In the genomic region with DNA sequence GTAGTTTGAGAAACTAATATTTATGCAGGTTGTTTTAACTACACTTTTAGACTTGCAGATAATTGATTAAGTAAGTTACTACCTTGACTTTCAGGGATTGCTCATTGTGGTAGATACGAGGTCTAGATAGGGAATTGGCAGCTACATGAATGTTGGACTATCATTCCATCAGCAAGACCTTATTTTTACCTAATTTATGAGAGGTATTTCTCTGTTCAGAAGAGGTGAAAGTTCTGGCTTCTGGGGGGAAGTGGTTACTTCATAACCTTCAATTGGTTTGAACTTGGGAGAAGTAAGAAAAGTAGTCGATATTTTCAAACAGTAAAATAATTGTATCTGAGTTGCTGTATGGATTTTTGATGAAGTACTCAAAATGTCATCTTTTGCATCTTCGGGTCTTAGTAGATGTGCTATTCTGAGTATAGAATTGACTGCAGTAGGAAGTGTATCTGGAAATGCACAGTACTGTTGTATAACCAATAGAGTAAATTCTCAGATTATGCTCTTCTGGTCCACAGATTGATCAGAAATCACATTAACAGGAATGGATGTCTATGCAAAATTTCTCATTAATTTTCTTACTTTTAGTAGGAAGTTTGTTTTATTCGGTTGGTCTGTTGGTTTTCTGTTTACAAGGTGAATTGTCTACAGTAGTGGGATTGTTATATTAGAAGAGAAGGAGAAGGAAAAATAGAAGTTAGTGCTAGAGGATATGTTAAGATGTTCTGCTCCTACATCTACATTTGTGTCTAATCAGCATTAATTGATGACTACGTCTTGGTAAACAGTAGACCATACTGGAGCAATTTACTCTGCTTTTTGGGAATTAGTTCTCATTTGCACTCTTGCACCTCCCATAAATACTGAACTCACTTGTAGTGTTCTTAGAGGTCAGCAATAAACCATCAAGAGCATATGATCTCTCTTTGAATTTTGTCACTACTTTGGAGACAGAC, we compare ENCODE assay signal across 3 cellular contexts.
TF ChIP-seq lines count a peak whose summit lies in the region.

No MANE protein-coding gene starts in this region.

TF ChIP-seq in SK-N-SH, 30 proteins besides CTCF, POLR2A, EP300 and RAD21 (continues in another document):
- no peak for TF ChIP-seq SMC3 (IDR thresholded peaks at IDR 0.05; ENCODE audit: low read depth, low read length)
- TF ChIP-seq ZBTB33 (IDR thresholded peaks at IDR 0.05; ENCODE audit: borderline replicate concordance, low read depth), result no peak
- no peak for TF ChIP-seq SIN3A (IDR thresholded peaks at IDR 0.05; ENCODE audit: borderline replicate concordance, low read depth, low read length)
- no peak for TF ChIP-seq GABPA (IDR thresholded peaks at IDR 0.05; ENCODE audit: low read depth)
- TF ChIP-seq, protein P1, sequence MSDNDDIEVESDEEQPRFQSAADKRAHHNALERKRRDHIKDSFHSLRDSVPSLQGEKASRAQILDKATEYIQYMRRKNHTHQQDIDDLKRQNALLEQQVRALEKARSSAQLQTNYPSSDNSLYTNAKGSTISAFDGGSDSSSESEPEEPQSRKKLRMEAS (IDR thresholded peaks at IDR 0.05; ENCODE audit: low read depth), result no peak
- TF ChIP-seq, protein P2, sequence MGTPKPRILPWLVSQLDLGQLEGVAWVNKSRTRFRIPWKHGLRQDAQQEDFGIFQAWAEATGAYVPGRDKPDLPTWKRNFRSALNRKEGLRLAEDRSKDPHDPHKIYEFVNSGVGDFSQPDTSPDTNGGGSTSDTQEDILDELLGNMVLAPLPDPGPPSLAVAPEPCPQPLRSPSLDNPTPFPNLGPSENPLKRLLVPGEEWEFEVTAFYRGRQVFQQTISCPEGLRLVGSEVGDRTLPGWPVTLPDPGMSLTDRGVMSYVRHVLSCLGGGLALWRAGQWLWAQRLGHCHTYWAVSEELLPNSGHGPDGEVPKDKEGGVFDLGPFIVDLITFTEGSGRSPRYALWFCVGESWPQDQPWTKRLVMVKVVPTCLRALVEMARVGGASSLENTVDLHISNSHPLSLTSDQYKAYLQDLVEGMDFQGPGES (IDR thresholded peaks at IDR 0.05; ENCODE audit: low read depth, low read length), result no peak
- no peak for TF ChIP-seq JUND (IDR thresholded peaks at IDR 0.05)
- TF ChIP-seq RFX5 (IDR thresholded peaks at IDR 0.05; ENCODE audit: low read length), result no peak
- no peak for TF ChIP-seq MXI1 (IDR thresholded peaks at IDR 0.05; ENCODE audit: low read depth, low read length)
- no peak for TF ChIP-seq CHD2 (IDR thresholded peaks at IDR 0.05; ENCODE audit: low read length, partially characterized antibody)
- no peak for TF ChIP-seq TCF12 (IDR thresholded peaks at IDR 0.05)
- TF ChIP-seq EZH2phosphoT487 (IDR thresholded peaks at IDR 0.05; ENCODE audit: borderline replicate concordance, low read depth), result no peak
- no peak for TF ChIP-seq FOXM1 (IDR thresholded peaks at IDR 0.05; ENCODE audit: low read depth)
- TF ChIP-seq FOSL2 (IDR thresholded peaks at IDR 0.05; ENCODE audit: borderline replicate concordance, low read depth), result no peak
- no peak for TF ChIP-seq ELF1 (IDR thresholded peaks at IDR 0.05)

TF ChIP-seq in SK-N-SH treated with all-trans-retinoic acid at 6 μM for 48 hours, 23 proteins besides CTCF, POLR2A, EP300 and RAD21:
- TF ChIP-seq ZNF8 (CRISPR knock-in tag; IDR thresholded peaks at IDR 0.05) (no peak), CSDC2 (CRISPR knock-in tag; IDR thresholded peaks at IDR 0.05) (no peak), RARB (CRISPR knock-in tag; IDR thresholded peaks at IDR 0.05) (no peak), ARNTL (CRISPR knock-in tag; IDR thresholded peaks at IDR 0.05; ENCODE audit: borderline replicate concordance, low read depth) (no peak), TCF4 (CRISPR knock-in tag; IDR thresholded peaks at IDR 0.05; ENCODE audit: borderline replicate concordance) (no peak), CSRNP3 (CRISPR knock-in tag; IDR thresholded peaks at IDR 0.05) (no peak), ZFP3 (CRISPR knock-in tag; IDR thresholded peaks at IDR 0.05) (no peak), ESRRG (CRISPR knock-in tag; IDR thresholded peaks at IDR 0.05) (no peak)
- TF ChIP-seq, protein P3, sequence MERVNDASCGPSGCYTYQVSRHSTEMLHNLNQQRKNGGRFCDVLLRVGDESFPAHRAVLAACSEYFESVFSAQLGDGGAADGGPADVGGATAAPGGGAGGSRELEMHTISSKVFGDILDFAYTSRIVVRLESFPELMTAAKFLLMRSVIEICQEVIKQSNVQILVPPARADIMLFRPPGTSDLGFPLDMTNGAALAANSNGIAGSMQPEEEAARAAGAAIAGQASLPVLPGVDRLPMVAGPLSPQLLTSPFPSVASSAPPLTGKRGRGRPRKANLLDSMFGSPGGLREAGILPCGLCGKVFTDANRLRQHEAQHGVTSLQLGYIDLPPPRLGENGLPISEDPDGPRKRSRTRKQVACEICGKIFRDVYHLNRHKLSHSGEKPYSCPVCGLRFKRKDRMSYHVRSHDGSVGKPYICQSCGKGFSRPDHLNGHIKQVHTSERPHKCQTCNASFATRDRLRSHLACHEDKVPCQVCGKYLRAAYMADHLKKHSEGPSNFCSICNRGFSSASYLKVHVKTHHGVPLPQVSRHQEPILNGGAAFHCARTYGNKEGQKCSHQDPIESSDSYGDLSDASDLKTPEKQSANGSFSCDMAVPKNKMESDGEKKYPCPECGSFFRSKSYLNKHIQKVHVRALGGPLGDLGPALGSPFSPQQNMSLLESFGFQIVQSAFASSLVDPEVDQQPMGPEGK (CRISPR knock-in tag; IDR thresholded peaks at IDR 0.05; ENCODE audit: borderline replicate concordance), result no peak

TF ChIP-seq in endothelial cell of umbilical vein, 7 proteins besides CTCF, POLR2A, EP300 and RAD21:
- TF ChIP-seq EZH2 (IDR thresholded peaks at IDR 0.05; ENCODE audit: borderline replicate concordance, low read depth, low read length, severe bottlenecking), result no peak
- TF ChIP-seq, protein P1 (IDR thresholded peaks at IDR 0.05; ENCODE audit: insufficient read depth, insufficient read length), result no peak
- no peak for TF ChIP-seq POLR2AphosphoS5 (IDR thresholded peaks at IDR 0.05; ENCODE audit: insufficient read depth, low read depth, low read length)
- TF ChIP-seq MYC (IDR thresholded peaks at IDR 0.05; ENCODE audit: low read depth, low read length), result no peak
- no peak for TF ChIP-seq JUN (IDR thresholded peaks at IDR 0.05; ENCODE audit: borderline replicate concordance, insufficient read depth, insufficient read length, low read depth)
- no peak for TF ChIP-seq GATA2 (IDR thresholded peaks at IDR 0.05; ENCODE audit: insufficient read depth, insufficient read length, low read depth, low read length)
- TF ChIP-seq FOS (IDR thresholded peaks at IDR 0.05; ENCODE audit: borderline replicate concordance, insufficient read depth, low read length), result no peak
